30 cellular contexts compared by ENCODE assay signal in the genomic region with DNA sequence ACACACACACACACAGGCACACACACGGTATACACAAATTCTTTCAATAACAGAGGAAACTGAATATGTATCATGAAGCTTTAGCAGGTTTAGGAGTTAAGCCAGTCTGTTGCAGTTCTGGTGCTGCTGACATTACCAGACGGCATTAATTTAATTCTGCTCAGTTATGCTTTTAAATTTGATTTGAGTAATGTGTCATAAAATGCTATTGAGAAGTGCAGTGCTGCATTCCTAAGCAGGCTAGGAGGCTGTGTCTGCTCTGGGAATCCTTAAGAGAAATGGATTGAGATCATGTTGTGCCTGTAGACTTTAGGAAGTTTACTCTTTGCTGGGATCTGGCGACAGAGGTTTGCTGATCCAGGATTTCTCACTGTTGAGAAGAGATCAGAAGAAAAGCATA.
"Had no signal": no experiment of that assay in that cellular context is flagged by ENCODE, and none has a peak within 500 bp of the region (broad histone marks: within the 10 kb centered on the region; RNA-seq: fewer than 3 reads in every experiment).

No MANE protein-coding gene starts in this region.

- H3K36me3 ChIP-seq: esophagus squamous epithelium, gastrocnemius medialis, heart left ventricle, neutrophil, pancreas, sigmoid colon, spleen, tibial nerve, upper lobe of left lung had no signal

- H3K4me3 ChIP-seq: coronary artery, esophagus squamous epithelium, gastrocnemius medialis, heart left ventricle, hepatocyte, lung, pancreas, sigmoid colon, skin epidermis, spleen, testis, tibial nerve, upper lobe of left lung had no signal

- FAIRE-seq: kidney, pancreas, urothelium cell line had no signal

- H3K27ac Mint-ChIP-seq: memory B cell; naive B cell; natural killer cell treated with Interleukin-12 subunit alpha and Interleukin-12 subunit beta and Interleukin-15 and Interleukin-18, amount 100 ng/mL, for 72 hours; stimulated activated memory B cell treated with anti-CD40 and anti-IgM and Interleukin-4, amounts not matched to agents 10 μg/mL and 1 μg/mL and 100 μg/mL, for 72 hours had no signal

- H3K4me2 ChIP-seq: hepatocyte had no signal

- H3K4me3 Mint-ChIP-seq: memory B cell; naive B cell; natural killer cell treated with Interleukin-12 subunit alpha and Interleukin-12 subunit beta and Interleukin-15 and Interleukin-18, amount 100 ng/mL, for 72 hours; neural crest cell; stimulated activated memory B cell treated with anti-CD40 and anti-IgM and Interleukin-4, amounts not matched to agents 10 μg/mL and 1 μg/mL and 100 μg/mL, for 72 hours had no signal

- H3K4me1 ChIP-seq: esophagus squamous epithelium, gastrocnemius medialis, heart left ventricle, pancreas, spleen, testis, tibial nerve, upper lobe of left lung had no signal

- H3K27me3 ChIP-seq: esophagus squamous epithelium, gastrocnemius medialis, heart left ventricle, hepatocyte, neutrophil, pancreas, sigmoid colon, spleen, testis, tibial nerve, upper lobe of left lung had no signal

- H3K27me3 Mint-ChIP-seq: naive B cell; natural killer cell treated with Interleukin-12 subunit alpha and Interleukin-12 subunit beta and Interleukin-15 and Interleukin-18, amount 100 ng/mL, for 72 hours; stimulated activated memory B cell treated with anti-CD40 and anti-IgM and Interleukin-4, amounts not matched to agents 10 μg/mL and 1 μg/mL and 100 μg/mL, for 72 hours had no signal

- H3K79me2 ChIP-seq: hepatocyte had no signal

- H3K4me1 Mint-ChIP-seq: memory B cell; naive B cell; stimulated activated memory B cell treated with anti-CD40 and anti-IgM and Interleukin-4, amounts not matched to agents 10 μg/mL and 1 μg/mL and 100 μg/mL, for 72 hours had no signal

- H2AFZ ChIP-seq: hepatocyte had no signal

- H3K27ac ChIP-seq: coronary artery, esophagus squamous epithelium, gastrocnemius medialis, heart left ventricle, hepatocyte, neutrophil, pancreas, sigmoid colon, skin epidermis, spleen, testis, tibial nerve, upper lobe of left lung had no signal

- ATAC-seq: gastrocnemius medialis; heart left ventricle; left lobe of liver; natural killer cell treated with Interleukin-12 subunit alpha and Interleukin-12 subunit beta and Interleukin-15 and Interleukin-18, amount 100 ng/mL, for 72 hours; pancreas; right cardiac atrium; stimulated activated memory B cell treated with anti-CD40 and anti-IgM and Interleukin-4, amounts not matched to agents 10 μg/mL and 1 μg/mL and 100 μg/mL, for 72 hours; stimulated activated naive CD8-positive, alpha-beta T cell treated with anti-CD3 and anti-CD28 coated beads, Interleukin-15, Interleukin-2, amounts not matched to agents 100 U/mL and 50 U/mL, for 24 hours had no signal

- DNase-seq: dermis blood vessel endothelial cell; effector memory CD4-positive, alpha-beta T cell; erythroblast; esophagus squamous epithelium; foreskin fibroblast; gastrocnemius medialis; heart left ventricle; kidney; naive B cell; pancreas; right cardiac atrium; sigmoid colon; spleen; stimulated activated CD4-positive, alpha-beta T cell treated with anti-CD3 and anti-CD28 coated beads, Interleukin-4, amount 100 ng/mL, for 4 hours; stimulated activated naive CD8-positive, alpha-beta T cell treated with anti-CD3 and anti-CD28 coated beads, Interleukin-15, Interleukin-2, amounts not matched to agents 100 U/mL and 50 U/mL, for 24 hours; substantia nigra; testis; upper lobe of left lung had no signal

- H3K36me3 Mint-ChIP-seq: memory B cell; naive B cell; stimulated activated memory B cell treated with anti-CD40 and anti-IgM and Interleukin-4, amounts not matched to agents 10 μg/mL and 1 μg/mL and 100 μg/mL, for 72 hours had no signal

- H3K9me3 ChIP-seq: gastrocnemius medialis, neutrophil, pancreas, testis had no signal
